In the genomic region with DNA sequence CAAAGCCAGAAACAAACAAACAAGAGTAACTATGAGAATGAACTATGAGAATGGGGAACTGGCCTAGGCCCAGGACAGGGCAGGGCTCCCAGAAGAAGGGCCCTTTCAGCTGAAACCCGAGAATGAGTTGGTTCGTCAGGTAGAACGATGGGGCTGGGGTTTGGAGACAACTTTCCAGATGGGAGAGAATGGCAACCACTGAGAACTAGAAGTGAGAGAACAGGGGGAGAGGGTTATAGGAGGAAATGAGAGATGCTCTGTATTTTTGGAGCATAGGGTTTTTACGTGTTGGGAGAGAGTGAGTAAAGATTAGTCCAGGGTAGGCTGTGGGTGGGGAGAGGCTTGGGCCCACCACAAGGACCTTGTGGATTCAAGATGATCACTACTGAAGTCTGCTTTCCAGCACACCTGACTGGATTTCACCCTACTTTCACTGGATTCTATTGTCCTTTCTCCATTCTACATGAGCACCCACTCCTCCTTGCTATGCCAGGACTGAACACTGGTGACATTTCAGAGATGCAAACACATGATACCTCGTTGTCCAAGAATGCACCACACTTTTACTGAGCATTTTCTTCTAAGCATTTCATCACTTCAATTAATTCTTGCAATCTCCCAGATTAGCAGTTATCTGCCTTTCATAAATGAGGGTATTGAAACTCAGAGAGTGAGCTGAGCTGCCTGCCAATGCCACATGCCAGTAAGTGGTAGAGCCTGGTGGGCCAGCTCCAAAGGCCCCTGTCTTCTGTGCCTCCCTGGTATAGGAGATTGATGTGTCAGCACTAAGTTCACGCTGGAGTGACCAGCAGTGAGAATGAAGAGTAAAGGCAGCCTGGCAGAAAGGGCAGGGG, we compare ENCODE assay signal across 16 cellular contexts. TPM values are rescaled to one million over a fixed set of nuclear protein-coding genes. Genes with fewer than 3 reads are reported as not detected.
DNase-seq lines count a peak whose midpoint lies in the region; ATAC-seq and TF ChIP-seq lines count a peak whose summit lies in the region.
"Had no signal": no experiment of that assay in that cellular context is flagged by ENCODE, and none has a peak within 500 bp of the region (broad histone marks: within the 10 kb centered on the region; RNA-seq: fewer than 3 reads in every experiment).

No MANE protein-coding gene starts in this region.

- H3K36me3 Mint-ChIP-seq in neural progenitor cell = no peaks in the 10 kb centered on the region
- peaks cover 2 to 12% of the 10 kb centered on the region in 2 donors for H3K36me3 Mint-ChIP-seq in activated naive CD4-positive, alpha-beta T cell treated with anti-CD3 and anti-CD28 coated beads, Interleukin-2, amount 50 U/mL, for 72 hours

- H3K4me3 Mint-ChIP-seq in neural progenitor cell = peak overlapping the region; percentile 7
- H3K4me3 Mint-ChIP-seq: activated naive CD8-positive, alpha-beta T cell treated with anti-CD3 and anti-CD28 coated beads, Interleukin-2, amount 10 ng/mL, durations not matched to agents 7 days and 5 days had no signal

- H3K4me1 ChIP-seq in KMS-11 (ENCODE audit: low read depth, poor library complexity, severe bottlenecking) (peaks cover 62% of the 10 kb centered on the region), neural progenitor cell (no peaks in the 10 kb centered on the region)

- H3K79me2 ChIP-seq in KMS-11 (ENCODE audit: insufficient read depth, low read depth) (peaks cover 34% of the 10 kb centered on the region), neural progenitor cell (ENCODE audit: low read depth) (no peaks in the 10 kb centered on the region)

- ATAC-seq in GM19043 (IDR thresholded peaks at IDR 0.05; ENCODE audit: low read depth, unreplicated experiment) (peak; percentile 45), HG02588 (IDR thresholded peaks at IDR 0.05; ENCODE audit: unreplicated experiment) (peak; percentile 41), HG03139 (IDR thresholded peaks at IDR 0.05; ENCODE audit: unreplicated experiment) (no peak), HG03108 (IDR thresholded peaks at IDR 0.05; ENCODE audit: unreplicated experiment) (no peak)
- no peak for ATAC-seq in activated naive CD4-positive, alpha-beta T cell treated with anti-CD3 and anti-CD28 coated beads, Interleukin-2, amount 50 U/mL, for 72 hours

- TF ChIP-seq CTCF in KMS-11 (conservative IDR thresholded peaks at IDR 0.05; ENCODE audit: low read depth, low read length) (no peak), neural progenitor cell (IDR thresholded peaks at IDR 0.05) (no peak)

- H3K4me3 ChIP-seq in KMS-11 (IDR thresholded peaks at IDR 0.05; ENCODE audit: insufficient read depth, low read depth, low read length) = no peak overlapping the region
- no peak overlapping the region for H3K4me3 ChIP-seq in neural progenitor cell
- H3K4me3 ChIP-seq: lung, vagina had no signal

- H3K27me3 ChIP-seq in KMS-11 (ENCODE audit: insufficient read depth, low read depth) = no peaks in the 10 kb centered on the region
- peaks cover 30% of the 10 kb centered on the region for H3K27me3 ChIP-seq in neural progenitor cell
- H3K27me3 ChIP-seq: vagina had no signal

- H3K4me2 ChIP-seq in KMS-11 (peak overlapping the region; percentile 33; the same call in 1 of the 2 replicates), neural progenitor cell (no peak overlapping the region)

- H3K27me3 Mint-ChIP-seq in neural progenitor cell (ENCODE audit: insufficient read depth, low read depth) = peaks cover 4% of the 10 kb centered on the region
- H3K27me3 Mint-ChIP-seq: activated naive CD8-positive, alpha-beta T cell treated with anti-CD3 and anti-CD28 coated beads, Interleukin-2, amount 10 ng/mL, durations not matched to agents 7 days and 5 days had no signal

- H3K4me1 Mint-ChIP-seq in neural progenitor cell = peaks cover 22% of the 10 kb centered on the region

- H3F3A ChIP-seq in neural progenitor cell (ENCODE audit: low read depth) = peaks cover 8% of the 10 kb centered on the region

- H2AFZ ChIP-seq in KMS-11 (ENCODE audit: low read depth) = no peak overlapping the region
- H2AFZ ChIP-seq in neural progenitor cell (replicated peaks) = no peak overlapping the region

- H3K9me3 ChIP-seq in neural progenitor cell (ENCODE audit: low read depth) = no peaks in the 10 kb centered on the region
- H3K9me3 ChIP-seq: vagina had no signal

- H3K9me3 Mint-ChIP-seq in neural progenitor cell = peaks cover under 1% of the 10 kb centered on the region
- no peaks in the 10 kb centered on the region for H3K9me3 Mint-ChIP-seq in activated naive CD4-positive, alpha-beta T cell treated with anti-CD3 and anti-CD28 coated beads, Interleukin-2, amount 50 U/mL, for 72 hours
- H3K9me3 Mint-ChIP-seq: activated naive CD8-positive, alpha-beta T cell treated with anti-CD3 and anti-CD28 coated beads, Interleukin-2, amount 10 ng/mL, durations not matched to agents 7 days and 5 days had no signal

- no peaks in the 10 kb centered on the region for H4K20me1 ChIP-seq in KMS-11 (ENCODE audit: insufficient read depth)
- no peaks in the 10 kb centered on the region for H4K20me1 ChIP-seq in neural progenitor cell (ENCODE audit: low read depth)

- H3K9ac ChIP-seq in KMS-11 (no peak overlapping the region), neural progenitor cell (no peak overlapping the region)

- H3K36me3 ChIP-seq in KMS-11 (ENCODE audit: insufficient read depth) (no peaks in the 10 kb centered on the region), neural progenitor cell (no peaks in the 10 kb centered on the region)
- H3K36me3 ChIP-seq: vagina had no signal

- H3K27ac Mint-ChIP-seq in neural progenitor cell = no peak overlapping the region
- H3K27ac Mint-ChIP-seq in activated naive CD4-positive, alpha-beta T cell treated with anti-CD3 and anti-CD28 coated beads, Interleukin-2, amount 50 U/mL, for 72 hours = peak overlapping the region in 1 of 2 donors; percentile 34

- H3K27ac ChIP-seq in KMS-11 = peak overlapping the region; percentile 8; the same call in 1 of the 2 replicates
- H3K27ac ChIP-seq in neural progenitor cell = no peak overlapping the region
- H3K27ac ChIP-seq: RWPE1, vagina had no signal

- no peak for DNase-seq in neural progenitor cell (ENCODE audit: low spot score)
- DNase-seq in activated naive CD4-positive, alpha-beta T cell treated with anti-CD3 and anti-CD28 coated beads, Interleukin-2, amount 50 U/mL, for 72 hours (ENCODE audit: low spot score in 2 of 2) = no peak
- DNase-seq: activated naive CD8-positive, alpha-beta T cell treated with anti-CD3 and anti-CD28 coated beads, Interleukin-2, amount 10 ng/mL, durations not matched to agents 7 days and 5 days; DMS79 treated with DMSO at 0.1 percent for 48 hours; glutamatergic neuron; NCI-H187 treated with DMSO at 0.1 percent for 48 hours; retina had no signal

RNA-seq across cellular contexts. Expression of gene TMEM268, which starts 3.2 kb away (rescaled TPM):
- 0.65 and 0.77 TPM in 2 replicates for total RNA-seq in neural progenitor cell (ENCODE audit: low replicate concordance)
- 10 to 100 TPM; 20.4 to 31.4 TPM for total RNA-seq in activated naive CD4-positive, alpha-beta T cell treated with anti-CD3 and anti-CD28 coated beads, Interleukin-2, amount 50 U/mL, for 72 hours

RNA-seq across cellular contexts. Expression of gene ATP6V1G1, which starts 20.3 kb away (rescaled TPM):
- total RNA-seq in neural progenitor cell (ENCODE audit: low replicate concordance) = 157 and 253 TPM in 2 replicates
- total RNA-seq in activated naive CD4-positive, alpha-beta T cell treated with anti-CD3 and anti-CD28 coated beads, Interleukin-2, amount 50 U/mL, for 72 hours = 10 to 100 TPM; 37.4 to 37.8 TPM

RNA-seq across cellular contexts. Expression of gene TEX53, which starts 49.7 kb away (rescaled TPM):
- not detected in 2 replicates for total RNA-seq in neural progenitor cell (ENCODE audit: low replicate concordance)
- total RNA-seq in activated naive CD4-positive, alpha-beta T cell treated with anti-CD3 and anti-CD28 coated beads, Interleukin-2, amount 50 U/mL, for 72 hours = not detected
- total RNA-seq: activated naive CD8-positive, alpha-beta T cell treated with anti-CD3 and anti-CD28 coated beads, Interleukin-2, amount 10 ng/mL, durations not matched to agents 7 days and 5 days; HT-29; lung; vagina had no signal

Comparison
In these comparisons a context has a peak if more than half of its experiments do, and no peak if none do; other contexts are left out.
1. ATAC-seq: peak in GM19043 (single experiment) and HG02588 (single experiment); none in HG03139 (single experiment), HG03108 (single experiment) and activated naive CD4-positive, alpha-beta T cell treated with anti-CD3 and anti-CD28 coated beads, Interleukin-2, amount 50 U/mL, for 72 hours (0 of 2).
2. RNA of gene TMEM268, which starts 3.2 kb away (total RNA-seq): 20.4 to 31.4 TPM in activated naive CD4-positive, alpha-beta T cell treated with anti-CD3 and anti-CD28 coated beads, Interleukin-2, amount 50 U/mL, for 72 hours; 0.65 to 0.77 TPM in neural progenitor cell; every median in the first group is over 10 times any median in the second.